In genomic region chr15:67121725-67122600, GRCh38 we compare ENCODE assay signal across 9 cellular contexts. TPM values are rescaled to one million over a fixed set of nuclear protein-coding genes. Genes with fewer than 3 reads are reported as not detected.
DNase-seq lines count a peak whose midpoint lies in the region; ATAC-seq, FAIRE-seq and TF ChIP-seq lines count a peak whose summit lies in the region.
"Had no signal": no experiment of that assay in that cellular context is flagged by ENCODE, and none has a peak within 500 bp of the region (broad histone marks: within the 10 kb centered on the region; RNA-seq: fewer than 3 reads in every experiment).

No MANE protein-coding gene starts in this region.

- peaks cover 7% of the 10 kb centered on the region for H3K9me3 Mint-ChIP-seq in activated CD4-positive, alpha-beta T cell treated with anti-CD3 and anti-CD28 coated beads, Interleukin-2, amount 10 ng/mL, durations not matched to agents 24 days and 14 days
- H3K9me3 Mint-ChIP-seq in astrocyte (ENCODE audit: unreplicated experiment) (no peaks in the 10 kb centered on the region), memory B cell (peaks cover 2% of the 10 kb centered on the region)

- H3K4me1 ChIP-seq in astrocyte (ENCODE audit: insufficient read depth, low read length) (peaks cover 71% of the 10 kb centered on the region), suprapubic skin (peaks cover 91% of the 10 kb centered on the region)

- no peaks in the 10 kb centered on the region for H4K20me1 ChIP-seq in astrocyte (ENCODE audit: insufficient read depth, low read length)

- WGBS in suprapubic skin = 68% methylated on average over 9 of the region's 9 CpGs

- TF ChIP-seq POLR2A in suprapubic skin (IDR thresholded peaks at IDR 0.05) = no peak

- TF ChIP-seq EP300 in suprapubic skin (IDR thresholded peaks at IDR 0.05) = no peak

- peaks cover 81% of the 10 kb centered on the region for H3K79me2 ChIP-seq in astrocyte (ENCODE audit: insufficient read depth, low read length)

- peaks cover 86% of the 10 kb centered on the region for H3K4me1 Mint-ChIP-seq in activated CD4-positive, alpha-beta T cell treated with anti-CD3 and anti-CD28 coated beads, Interleukin-2, amount 10 ng/mL, durations not matched to agents 24 days and 14 days
- peaks cover 71% of the 10 kb centered on the region for H3K4me1 Mint-ChIP-seq in astrocyte (ENCODE audit: low read depth, unreplicated experiment)
- peaks cover 56% of the 10 kb centered on the region for H3K4me1 Mint-ChIP-seq in memory B cell

- ATAC-seq in memory B cell (ENCODE audit: low read depth) (peak; percentile 1), HG03571 (IDR thresholded peaks at IDR 0.05; ENCODE audit: unreplicated experiment) (no peak)

- no peaks in the 10 kb centered on the region for H3K27me3 ChIP-seq in astrocyte (ENCODE audit: insufficient read depth, low read length)
- H3K27me3 ChIP-seq in suprapubic skin = no peaks in the 10 kb centered on the region

- peak overlapping the region; percentile 87 for H3K4me3 Mint-ChIP-seq in activated CD4-positive, alpha-beta T cell treated with anti-CD3 and anti-CD28 coated beads, Interleukin-2, amount 10 ng/mL, durations not matched to agents 24 days and 14 days
- H3K4me3 Mint-ChIP-seq in astrocyte (ENCODE audit: unreplicated experiment) (no peak overlapping the region), memory B cell (peak overlapping the region; percentile 75)

- FAIRE-seq in astrocyte (lab: Jason Lieb, UNC) = no peak
- FAIRE-seq: H54 had no signal

- H3K4me2 ChIP-seq in astrocyte (ENCODE audit: low read length) = peak overlapping the region; percentile 69

- H3K9me3 ChIP-seq in astrocyte (ENCODE audit: insufficient read depth, low read depth, low read length) (no peaks in the 10 kb centered on the region), suprapubic skin (no peaks in the 10 kb centered on the region)

- no peaks in the 10 kb centered on the region for H3K27me3 Mint-ChIP-seq in activated CD4-positive, alpha-beta T cell treated with anti-CD3 and anti-CD28 coated beads, Interleukin-2, amount 10 ng/mL, durations not matched to agents 24 days and 14 days
- no peaks in the 10 kb centered on the region for H3K27me3 Mint-ChIP-seq in astrocyte (ENCODE audit: low read depth, unreplicated experiment)
- H3K27me3 Mint-ChIP-seq in memory B cell = no peaks in the 10 kb centered on the region

- DNase-seq in activated CD4-positive, alpha-beta T cell treated with anti-CD3 and anti-CD28 coated beads, Interleukin-2, amount 10 ng/mL, durations not matched to agents 24 days and 14 days = no peak
- DNase-seq in activated CD4-positive, alpha-beta T cell treated with anti-CD3 and anti-CD28 coated beads for 4 hours = no peak
- no peak for DNase-seq in astrocyte (ENCODE audit: low read depth)
- DNase-seq in memory B cell (ENCODE audit: low spot score in 2 of 2) = no peak
- no peak for DNase-seq in suprapubic skin (ENCODE audit: low spot score in 2 of 2)
- no peak for DNase-seq in MV-4-11 (lab: John Stamatoyannopoulos, UW)
- no peak for DNase-seq in DMS 273 (lab: John Stamatoyannopoulos, UW; ENCODE audit: unreplicated experiment)

- peaks cover 36% of the 10 kb centered on the region for H3K36me3 Mint-ChIP-seq in activated CD4-positive, alpha-beta T cell treated with anti-CD3 and anti-CD28 coated beads, Interleukin-2, amount 10 ng/mL, durations not matched to agents 24 days and 14 days (ENCODE audit: low read depth)
- peaks cover 6% of the 10 kb centered on the region for H3K36me3 Mint-ChIP-seq in astrocyte (ENCODE audit: low read depth, unreplicated experiment)
- H3K36me3 Mint-ChIP-seq in memory B cell = peaks cover 8% of the 10 kb centered on the region

- H3K27ac ChIP-seq in astrocyte (ENCODE audit: low read depth, low read length) (peak overlapping the region; percentile 87), suprapubic skin (peak overlapping the region; percentile 92)

- no peak overlapping the region for H2AFZ ChIP-seq in astrocyte (ENCODE audit: low read depth, low read length)

- TF ChIP-seq CTCF in astrocyte (IDR thresholded peaks at IDR 0.05; ENCODE audit: insufficient read depth, low read depth, low read length) (no peak), suprapubic skin (IDR thresholded peaks at IDR 0.05) (no peak)

- H3K4me3 ChIP-seq in astrocyte (ENCODE audit: insufficient read depth, low read depth, low read length) (no peak overlapping the region), suprapubic skin (peak overlapping the region; percentile 33)

- H3K27ac Mint-ChIP-seq in activated CD4-positive, alpha-beta T cell treated with anti-CD3 and anti-CD28 coated beads, Interleukin-2, amount 10 ng/mL, durations not matched to agents 24 days and 14 days = peak overlapping the region; percentile 99
- H3K27ac Mint-ChIP-seq in astrocyte (ENCODE audit: unreplicated experiment) (peak overlapping the region; percentile 87), memory B cell (peak overlapping the region; percentile 97)

- peak overlapping the region; percentile 76 for H3K9ac ChIP-seq in astrocyte (ENCODE audit: low read length)

- intact Hi-C loops in activated CD4-positive, alpha-beta T cell treated with anti-CD3 and anti-CD28 coated beads, Interleukin-2, amount 10 ng/mL, durations not matched to agents 24 days and 14 days (cut with micrococcal nuclease) = loop anchor here (1.0 to 2.0 kb wide), 4 partner anchors 13 to 31 kb away; no protein-coding TSS in a partner anchor

- H3K36me3 ChIP-seq in astrocyte (ENCODE audit: insufficient read depth, low read length) = no peaks in the 10 kb centered on the region
- H3K36me3 ChIP-seq in suprapubic skin = no peaks in the 10 kb centered on the region

RNA-seq across cellular contexts. Expression of gene SMAD3, which starts 56.6 kb away (rescaled TPM):
- total RNA-seq in activated CD4-positive, alpha-beta T cell treated with anti-CD3 and anti-CD28 coated beads, Interleukin-2, amount 10 ng/mL, durations not matched to agents 24 days and 14 days = 59.9 and 61.6 TPM in 2 replicates
- total RNA-seq in astrocyte (65.6 and 78.0 TPM in 2 replicates), suprapubic skin (10 to 100 TPM; 41.9 to 94.9 (median 56.1) TPM)
